In genomic region chr20:19211661-19212523, GRCh38 we compare ENCODE assay signal across 8 cellular contexts. TPM values are rescaled to one million over a fixed set of nuclear protein-coding genes. Genes with fewer than 3 reads are reported as not detected.
DNase-seq lines count a peak whose midpoint lies in the region; ATAC-seq and TF ChIP-seq lines count a peak whose summit lies in the region.

No MANE protein-coding gene starts in this region.

- no peak for DNase-seq in AG09309 (ENCODE audit: low read depth)
- DNase-seq in MCF 10A (ENCODE audit: unreplicated experiment): no peak
- DNase-seq in left kidney (ENCODE audit: low read depth, low spot score): peak; percentile 76
- DNase-seq in cortex of kidney (lab: John Stamatoyannopoulos, UW): no peak
- DNase-seq in NCI-H226: no peak
- no peak for DNase-seq in NCI-H1048 (lab: John Stamatoyannopoulos, UW)

- H3K27me3 ChIP-seq in subcutaneous abdominal adipose tissue (ENCODE audit: control insufficient read depth in 5 of 5, insufficient read depth in 4 of 5, low read length in 5 of 5): peaks cover 0 to 5% (median 2%) of the 10 kb centered on the region in 5 donors

- POLR2A ChIA-PET in MCF 10A (lab: Yijun Ruan, JAX): no interaction called here

- peak overlapping the region in 2 of 5 donors; percentile 25 to 30 for H3K9ac ChIP-seq in subcutaneous abdominal adipose tissue (ENCODE audit: low read length in 5 of 5)

- CTCF ChIA-PET in MCF 10A (lab: Yijun Ruan, JAX): interaction anchor here (0.6 kb wide), 1 partner anchor 282 kb away, joined by 3 read pairs; no protein-coding TSS in a partner anchor

- no peaks in the 10 kb centered on the region for H3K36me3 Mint-ChIP-seq in MCF 10A (ENCODE audit: insufficient read depth, unreplicated experiment)

- H3K36me3 ChIP-seq in subcutaneous abdominal adipose tissue (ENCODE audit: control insufficient read depth in 5 of 5, insufficient read depth in 5 of 5, low read length in 5 of 5): no peaks in the 10 kb centered on the region

- peaks cover 34% of the 10 kb centered on the region for H3K27me3 Mint-ChIP-seq in MCF 10A (ENCODE audit: insufficient read depth, unreplicated experiment)

- H3K4me1 ChIP-seq in subcutaneous abdominal adipose tissue (ENCODE audit: control insufficient read depth in 5 of 5, insufficient read depth in 5 of 5, low read length in 5 of 5): peaks cover 0 to 42% (median 30%) of the 10 kb centered on the region in 5 donors

- intact Hi-C loops in MCF 10A (cut with micrococcal nuclease): no loop called here

- no TSS peak for BruUV-seq in MCF 10A (replicated peaks; lab: Mats Ljungman, UMichigan)

- TF ChIP-seq CTCF in AG09309 (IDR thresholded peaks at IDR 0.05; ENCODE audit: control insufficient read depth, insufficient read depth, low read depth, low read length, missing control alignments) (no peak), MCF 10A (IDR thresholded peaks at IDR 0.05; ENCODE audit: unreplicated experiment) (no peak)

- no peak overlapping the region for H3K27ac Mint-ChIP-seq in MCF 10A (ENCODE audit: low read depth, unreplicated experiment)

- H3K4me3 ChIP-seq in AG09309 (ENCODE audit: control insufficient read depth, low read depth, low read length) (peak overlapping the region; percentile 45), subcutaneous abdominal adipose tissue (ENCODE audit: low read depth in 1 of 5, low read length in 5 of 5) (peak overlapping the region; percentile 43 to 72 (median 59))

- peak overlapping the region; percentile 20 for H3K4me3 Mint-ChIP-seq in MCF 10A (ENCODE audit: unreplicated experiment)

- no peak overlapping the region for H3K27ac ChIP-seq in subcutaneous abdominal adipose tissue (ENCODE audit: low read depth, low read length)

- no peaks in the 10 kb centered on the region for H3K9me3 Mint-ChIP-seq in MCF 10A (ENCODE audit: unreplicated experiment)

- H3K9me3 ChIP-seq in subcutaneous abdominal adipose tissue (ENCODE audit: control insufficient read depth in 5 of 5, low read length in 5 of 5): no peaks in the 10 kb centered on the region

- no peaks in the 10 kb centered on the region for H3K4me1 Mint-ChIP-seq in MCF 10A (ENCODE audit: insufficient read depth, unreplicated experiment)

- peak; percentile 11 for ATAC-seq in HG03354 (IDR thresholded peaks at IDR 0.05; ENCODE audit: poor library complexity, severe bottlenecking, unreplicated experiment)

RNA-seq across cellular contexts. Expression of gene SLC24A3, which starts 0.6 kb away (rescaled TPM):
- total RNA-seq in MCF 10A (2022): not detected in 2 replicates
